Comparison of ENCODE assay signal across 1 cellular context in the genomic region with DNA sequence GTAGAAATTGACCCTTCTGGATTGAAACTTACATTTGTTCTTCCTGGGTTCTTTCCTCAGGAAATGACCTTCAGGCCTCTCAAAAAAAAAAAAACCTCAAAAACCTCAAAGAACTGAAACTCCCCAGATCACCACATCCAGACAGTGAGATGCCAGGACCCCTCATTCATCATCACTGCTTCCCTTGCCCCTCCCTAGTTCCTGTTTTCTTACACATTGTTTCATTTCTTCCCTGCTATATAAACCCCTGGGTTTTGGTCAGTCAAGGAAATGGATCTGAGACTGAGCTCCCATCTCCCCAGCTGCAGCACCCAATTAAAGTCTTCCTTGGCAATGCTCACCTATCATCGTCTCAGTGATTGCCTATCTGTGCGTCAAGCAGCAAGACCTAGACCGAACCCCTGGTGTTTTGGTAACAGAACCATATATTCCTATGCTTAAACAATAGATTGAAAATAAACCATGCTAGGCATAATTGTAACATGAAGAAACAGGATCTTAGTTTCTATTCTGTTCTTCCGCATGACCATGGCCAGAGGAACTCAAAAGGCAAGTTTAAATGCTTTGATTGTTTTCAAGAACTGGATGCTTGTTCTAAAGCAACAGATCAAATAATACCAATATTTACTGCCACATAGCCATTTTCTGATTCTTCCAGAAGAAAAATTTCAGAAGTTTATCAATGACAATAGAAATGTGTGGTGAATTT.
TF ChIP-seq lines count a peak whose summit lies in the region.

No MANE protein-coding gene starts in this region.

TF ChIP-seq in GM12878, 131 proteins besides CTCF, POLR2A, EP300 and RAD21 (continued from another document):
- TF ChIP-seq, protein P1, sequence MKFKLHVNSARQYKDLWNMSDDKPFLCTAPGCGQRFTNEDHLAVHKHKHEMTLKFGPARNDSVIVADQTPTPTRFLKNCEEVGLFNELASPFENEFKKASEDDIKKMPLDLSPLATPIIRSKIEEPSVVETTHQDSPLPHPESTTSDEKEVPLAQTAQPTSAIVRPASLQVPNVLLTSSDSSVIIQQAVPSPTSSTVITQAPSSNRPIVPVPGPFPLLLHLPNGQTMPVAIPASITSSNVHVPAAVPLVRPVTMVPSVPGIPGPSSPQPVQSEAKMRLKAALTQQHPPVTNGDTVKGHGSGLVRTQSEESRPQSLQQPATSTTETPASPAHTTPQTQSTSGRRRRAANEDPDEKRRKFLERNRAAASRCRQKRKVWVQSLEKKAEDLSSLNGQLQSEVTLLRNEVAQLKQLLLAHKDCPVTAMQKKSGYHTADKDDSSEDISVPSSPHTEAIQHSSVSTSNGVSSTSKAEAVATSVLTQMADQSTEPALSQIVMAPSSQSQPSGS (IDR thresholded peaks at IDR 0.05; ENCODE audit: low read length) = peak; percentile 92
- TF ChIP-seq MEF2A (IDR thresholded peaks at IDR 0.05; ENCODE audit: insufficient read depth, low read depth, low read length) (peak; percentile 78), HCFC1 (IDR thresholded peaks at IDR 0.05; ENCODE audit: low read length) (no peak), BRCA1 (IDR thresholded peaks at IDR 0.05; ENCODE audit: low read depth, low read length) (no peak), IKZF2 (IDR thresholded peaks at IDR 0.05) (peak; percentile 73 to 80; a peak in 3 of 4 replicates), SP1 (IDR thresholded peaks at IDR 0.05; ENCODE audit: low read depth, low read length) (no peak), SRF (IDR thresholded peaks at IDR 0.05; ENCODE audit: low read depth in 2 of 2, low read length in 2 of 2) (no peak), SUZ12 (IDR thresholded peaks at IDR 0.05; ENCODE audit: unreplicated experiment) (no peak), CEBPB (IDR thresholded peaks at IDR 0.05; ENCODE audit: borderline replicate concordance in 1 of 2, low read depth in 2 of 2, low read length in 2 of 2) (peak in 1 of 2 experiments; percentile 87; a peak in 2 of 4 replicates), ZNF274 (IDR thresholded peaks at IDR 0.05; ENCODE audit: insufficient read depth, insufficient read length) (no peak), KDM1A (IDR thresholded peaks at IDR 0.05; ENCODE audit: borderline replicate concordance) (no peak), ETV6 (conservative IDR thresholded peaks at IDR 0.05 in 1 of 2, IDR thresholded peaks at IDR 0.05 in 1 of 2; ENCODE audit: borderline replicate concordance in 1 of 2, low read depth in 1 of 2) (peak in 1 of 2 experiments; percentile 99; a peak in 2 of 4 replicates), SREBF1 (IDR thresholded peaks at IDR 0.05; ENCODE audit: low read length) (no peak), ZZZ3 (IDR thresholded peaks at IDR 0.05; ENCODE audit: control insufficient read depth, insufficient read length, low read depth) (no peak), CREB1 (IDR thresholded peaks at IDR 0.05; ENCODE audit: low read depth) (peak; percentile 69; the same call in 1 of the 2 replicates), POLR2AphosphoS2 (IDR thresholded peaks at IDR 0.05; ENCODE audit: low read depth, low read length) (no peak), TCF12 (IDR thresholded peaks at IDR 0.05; ENCODE audit: low read depth, low read length) (0 out of 2 replicates have a peak, but pooled peaks have one; percentile 20), KLF5 (IDR thresholded peaks at IDR 0.05; ENCODE audit: partially characterized antibody) (no peak), RUNX3 (IDR thresholded peaks at IDR 0.05; ENCODE audit: low read length) (peak; percentile 100), RFX5 (IDR thresholded peaks at IDR 0.05; ENCODE audit: low read depth, low read length) (no peak)
- TF ChIP-seq, protein P2, sequence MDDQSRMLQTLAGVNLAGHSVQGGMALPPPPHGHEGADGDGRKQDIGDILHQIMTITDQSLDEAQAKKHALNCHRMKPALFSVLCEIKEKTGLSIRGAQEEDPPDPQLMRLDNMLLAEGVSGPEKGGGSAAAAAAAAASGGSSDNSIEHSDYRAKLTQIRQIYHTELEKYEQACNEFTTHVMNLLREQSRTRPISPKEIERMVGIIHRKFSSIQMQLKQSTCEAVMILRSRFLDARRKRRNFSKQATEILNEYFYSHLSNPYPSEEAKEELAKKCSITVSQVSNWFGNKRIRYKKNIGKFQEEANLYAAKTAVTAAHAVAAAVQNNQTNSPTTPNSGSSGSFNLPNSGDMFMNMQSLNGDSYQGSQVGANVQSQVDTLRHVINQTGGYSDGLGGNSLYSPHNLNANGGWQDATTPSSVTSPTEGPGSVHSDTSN (IDR thresholded peaks at IDR 0.05; ENCODE audit: insufficient replicate concordance, low read depth, low read length) = peak; percentile 79
- TF ChIP-seq, protein P3, sequence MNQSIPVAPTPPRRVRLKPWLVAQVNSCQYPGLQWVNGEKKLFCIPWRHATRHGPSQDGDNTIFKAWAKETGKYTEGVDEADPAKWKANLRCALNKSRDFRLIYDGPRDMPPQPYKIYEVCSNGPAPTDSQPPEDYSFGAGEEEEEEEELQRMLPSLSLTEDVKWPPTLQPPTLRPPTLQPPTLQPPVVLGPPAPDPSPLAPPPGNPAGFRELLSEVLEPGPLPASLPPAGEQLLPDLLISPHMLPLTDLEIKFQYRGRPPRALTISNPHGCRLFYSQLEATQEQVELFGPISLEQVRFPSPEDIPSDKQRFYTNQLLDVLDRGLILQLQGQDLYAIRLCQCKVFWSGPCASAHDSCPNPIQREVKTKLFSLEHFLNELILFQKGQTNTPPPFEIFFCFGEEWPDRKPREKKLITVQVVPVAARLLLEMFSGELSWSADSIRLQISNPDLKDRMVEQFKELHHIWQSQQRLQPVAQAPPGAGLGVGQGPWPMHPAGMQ (IDR thresholded peaks at IDR 0.05; ENCODE audit: borderline replicate concordance) = no peak
- TF ChIP-seq, protein P4, sequence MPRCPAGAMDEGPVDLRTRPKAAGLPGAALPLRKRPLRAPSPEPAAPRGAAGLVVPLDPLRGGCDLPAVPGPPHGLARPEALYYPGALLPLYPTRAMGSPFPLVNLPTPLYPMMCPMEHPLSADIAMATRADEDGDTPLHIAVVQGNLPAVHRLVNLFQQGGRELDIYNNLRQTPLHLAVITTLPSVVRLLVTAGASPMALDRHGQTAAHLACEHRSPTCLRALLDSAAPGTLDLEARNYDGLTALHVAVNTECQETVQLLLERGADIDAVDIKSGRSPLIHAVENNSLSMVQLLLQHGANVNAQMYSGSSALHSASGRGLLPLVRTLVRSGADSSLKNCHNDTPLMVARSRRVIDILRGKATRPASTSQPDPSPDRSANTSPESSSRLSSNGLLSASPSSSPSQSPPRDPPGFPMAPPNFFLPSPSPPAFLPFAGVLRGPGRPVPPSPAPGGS (IDR thresholded peaks at IDR 0.05; ENCODE audit: borderline replicate concordance, insufficient read depth, low read depth, low read length, poor library complexity, severe bottlenecking) = peak; percentile 69
